In genomic region chr3:9732753-9733115, GRCh38 we compare ENCODE assay signal across 8 cellular contexts. TPM values are rescaled to one million over a fixed set of nuclear protein-coding genes. Genes with fewer than 3 reads are reported as not detected.
DNase-seq lines count a peak whose midpoint lies in the region; ATAC-seq and TF ChIP-seq lines count a peak whose summit lies in the region.

No MANE protein-coding gene starts in this region.

- no peak overlapping the region for H2AK5ac ChIP-seq in mesendoderm (ENCODE audit: low read length)

- no peak overlapping the region for H2BK5ac ChIP-seq in mesendoderm (ENCODE audit: low read length)

- H3K9ac ChIP-seq in HUES48 (ENCODE audit: low read depth, low read length) = no peak overlapping the region
- H3K9ac ChIP-seq in mesendoderm (ENCODE audit: low read length) = peak overlapping the region; percentile 94

- ATAC-seq in GM18867 (IDR thresholded peaks at IDR 0.05; ENCODE audit: unreplicated experiment) (no peak), GM21723 (IDR thresholded peaks at IDR 0.05; ENCODE audit: unreplicated experiment) (no peak)

- no peak overlapping the region for H3K27ac ChIP-seq in ACC112 (ENCODE audit: low read depth, low read length)
- H3K27ac ChIP-seq in HUES48 (ENCODE audit: low read depth, low read length) = no peak overlapping the region
- no peak overlapping the region for H3K27ac ChIP-seq in mesendoderm (ENCODE audit: low read depth, low read length)

- H3K9me3 ChIP-seq in HUES48 (ENCODE audit: control insufficient read depth, insufficient read depth, low read length) = no peaks in the 10 kb centered on the region

- no peak overlapping the region for H4K5ac ChIP-seq in mesendoderm (ENCODE audit: low read length)

- peak overlapping the region; percentile 33 for H3K4me2 ChIP-seq in mesendoderm (ENCODE audit: low read length)

- H3K27me3 ChIP-seq in ACC112 (ENCODE audit: insufficient read depth, low read length) (no peaks in the 10 kb centered on the region), HUES48 (ENCODE audit: control insufficient read depth, insufficient read depth, low read length) (no peaks in the 10 kb centered on the region), mesendoderm (ENCODE audit: insufficient read depth, low read length, poor library complexity) (no peaks in the 10 kb centered on the region)

- H3K4me3 ChIP-seq in ACC112 (ENCODE audit: low read depth, low read length) = peak overlapping the region; percentile 84
- H3K4me3 ChIP-seq in HUES48 (ENCODE audit: low read depth, low read length) = peak overlapping the region; percentile 98
- peak overlapping the region; percentile 96 to 97 for H3K4me3 ChIP-seq in cardiac fibroblast (replicated peaks in 1 of 2; ENCODE audit: low read depth in 2 of 2, low read length in 2 of 2)
- H3K4me3 ChIP-seq in mesendoderm (ENCODE audit: low read length) = peak overlapping the region; percentile 72

- DNase-seq in cardiac fibroblast (ENCODE audit: low read depth in 2 of 2) (peak in 1 of 2 donors; percentile 26), mesendoderm (no peak), head of caudate nucleus (no peak)
- no peak for DNase-seq in activated CD4-positive, CD25-positive, alpha-beta regulatory T cell (lab: John Stamatoyannopoulos, UW)

- TF ChIP-seq CTCF in cardiac fibroblast (IDR thresholded peaks at IDR 0.05; ENCODE audit: low read depth, low read length) = no peak

- H2BK15ac ChIP-seq in mesendoderm (replicated peaks; ENCODE audit: low read depth) = no peak overlapping the region

- WGBS in mesendoderm (ENCODE audit: extremely low coverage, insufficient coverage, low lambda C conversion rate) = no CpG with 5 or more reads among the region's 6 CpGs

- H3K4ac ChIP-seq in mesendoderm (ENCODE audit: low read depth, low read length) = no peak overlapping the region

- H4K8ac ChIP-seq in mesendoderm (ENCODE audit: low read depth, low read length) = no peak overlapping the region

- intact Hi-C loops in head of caudate nucleus (cut with DNase I) = loop anchor here (5.0 kb wide), 1 partner anchor 60 kb away; the partner anchor contains the start of genes ARPC4 and TADA3

- H3K79me2 ChIP-seq in ACC112 (ENCODE audit: control insufficient read depth, insufficient read depth, low read length, unreplicated experiment) = peaks cover 46% of the 10 kb centered on the region
- H3K79me2 ChIP-seq in mesendoderm (ENCODE audit: control insufficient read depth, insufficient read depth, low read length) = peaks cover 25% of the 10 kb centered on the region

- H3K4me1 ChIP-seq in ACC112 (ENCODE audit: control insufficient read depth, insufficient read depth, low read length, unreplicated experiment) = peaks cover 22% of the 10 kb centered on the region
- peaks cover 13% of the 10 kb centered on the region for H3K4me1 ChIP-seq in HUES48 (ENCODE audit: control insufficient read depth, insufficient read depth, low read length)
- peaks cover 3% of the 10 kb centered on the region for H3K4me1 ChIP-seq in mesendoderm (ENCODE audit: control insufficient read depth, low read depth, low read length)

- H3K79me1 ChIP-seq in mesendoderm (ENCODE audit: low read length) = peaks cover 26% of the 10 kb centered on the region

- H3K18ac ChIP-seq in mesendoderm (ENCODE audit: low read length) = no peak overlapping the region

- no peak overlapping the region for H2AFZ ChIP-seq in ACC112 (ENCODE audit: low read length, unreplicated experiment)

- H3K23ac ChIP-seq in mesendoderm (ENCODE audit: low read length) = no peak overlapping the region

- H2BK120ac ChIP-seq in mesendoderm (ENCODE audit: low read depth, low read length) = no peak overlapping the region

- H3K56ac ChIP-seq in mesendoderm (ENCODE audit: low read length) = peak overlapping the region; percentile 96

- H3K36me3 ChIP-seq in ACC112 (ENCODE audit: insufficient read depth, low read length) (peaks cover 5% of the 10 kb centered on the region), HUES48 (ENCODE audit: control insufficient read depth, insufficient read depth, low read length) (peaks cover 36% of the 10 kb centered on the region), mesendoderm (ENCODE audit: control insufficient read depth, insufficient read depth, low read length) (peaks cover 7% of the 10 kb centered on the region)

RNA-seq across cellular contexts. Expression of gene BRPF1, which starts 1.2 kb away (rescaled TPM):
- polyA plus RNA-seq in mesendoderm (2013, experiment 1 of 2) = 15.6 TPM
- polyA plus RNA-seq in mesendoderm (2013, experiment 2 of 2) = 16.1 TPM

RNA-seq across cellular contexts. Expression of gene OGG1, which starts 17.0 kb away (rescaled TPM):
- 30.7 TPM for polyA plus RNA-seq in mesendoderm (2013, experiment 1 of 2)
- polyA plus RNA-seq in mesendoderm (2013, experiment 2 of 2) = 35.5 TPM

RNA-seq across cellular contexts. Expression of gene CPNE9, which starts 29.1 kb away (rescaled TPM):
- polyA plus RNA-seq in mesendoderm (2013, experiment 1 of 2) = 1.4 TPM
- 1.3 TPM for polyA plus RNA-seq in mesendoderm (2013, experiment 2 of 2)

RNA-seq across cellular contexts. Expression of gene CAMK1, which starts 37.0 kb away (rescaled TPM):
- 4.1 TPM for polyA plus RNA-seq in mesendoderm (2013, experiment 1 of 2)
- 3.7 TPM for polyA plus RNA-seq in mesendoderm (2013, experiment 2 of 2)

RNA-seq across cellular contexts. Expression of gene TADA3, which starts 59.5 kb away (rescaled TPM):
- 38.4 TPM for polyA plus RNA-seq in mesendoderm (2013, experiment 1 of 2)
- 38.3 TPM for polyA plus RNA-seq in mesendoderm (2013, experiment 2 of 2)
